In genomic region chr7:19713676-19714075, GRCh38 we compare ENCODE assay signal across 8 cellular contexts. TPM values are rescaled to one million over a fixed set of nuclear protein-coding genes. Genes with fewer than 3 reads are reported as not detected.
DNase-seq lines count a peak whose midpoint lies in the region; ATAC-seq, FAIRE-seq and TF ChIP-seq lines count a peak whose summit lies in the region.

No MANE protein-coding gene starts in this region.

- H3K9ac ChIP-seq in adipocyte (ENCODE audit: low read length), result no peak overlapping the region

- H3K36me3 ChIP-seq in BJ (ENCODE audit: control insufficient read depth, insufficient read depth, low read length), result no peaks in the 10 kb centered on the region
- no peaks in the 10 kb centered on the region for H3K36me3 ChIP-seq in adipocyte (ENCODE audit: control insufficient read depth, insufficient read depth, low read length, severe bottlenecking)

- peak; percentile 61 for TF ChIP-seq CTCF in BJ (IDR thresholded peaks at IDR 0.05; ENCODE audit: insufficient read depth, low read depth, low read length)
- TF ChIP-seq CTCF in GM13977 (IDR thresholded peaks at IDR 0.05; ENCODE audit: extremely low read depth, insufficient read depth, missing control alignments), result peak; percentile 57

- no peak for DNase-seq in BJ (ENCODE audit: low read depth)
- no peak for DNase-seq in GM13977 (ENCODE audit: low spot score)
- peak; percentile 35 for DNase-seq in NOMO-1 treated with DMSO at 0.1 percent for 48 hours (lab: John Stamatoyannopoulos, UW; ENCODE audit: unreplicated experiment)
- peak; percentile 80 for DNase-seq in adipocyte (ENCODE audit: low read depth)
- DNase-seq in stimulated activated naive CD4-positive, alpha-beta T cell treated with Interleukin-2 at 50 U/mL for 16 hours (lab: John Stamatoyannopoulos, UW), result peak; percentile 15
- no peak for DNase-seq in NCI-H510A (lab: John Stamatoyannopoulos, UW)

- H3K4me1 ChIP-seq in adipocyte (ENCODE audit: control insufficient read depth, insufficient read depth, low read length), result no peaks in the 10 kb centered on the region

- peak; percentile 97 for FAIRE-seq in islet of Langerhans (lab: Jason Lieb, UNC)

- in situ Hi-C loops in GM13977 (cut with MboI; ENCODE audit: low pct_unique_long_range_greater_than_20kb, low sequenced_read_pairs, unreplicated experiment), result no loop called here

- no peaks in the 10 kb centered on the region for H3K9me3 ChIP-seq in adipocyte (ENCODE audit: control insufficient read depth, low read length)

- CTCF ChIA-PET in BJ (lab: Yijun Ruan, JAX), result interaction anchor here (0.6 to 8.1 kb wide), 18 partner anchors 9 to 938 kb away, joined by 3 to 121 read pairs (median 4); no protein-coding TSS in a partner anchor

- H3K4me3 ChIP-seq in BJ (ENCODE audit: low read depth, low read length) (no peak overlapping the region), adipocyte (ENCODE audit: low read length) (no peak overlapping the region)

- ATAC-seq in HG02623 (IDR thresholded peaks at IDR 0.05; ENCODE audit: unreplicated experiment), result no peak

- H3K27me3 ChIP-seq in BJ (ENCODE audit: control insufficient read depth, insufficient read depth, low read length) (no peaks in the 10 kb centered on the region; the same call in 1 of the 2 replicates), adipocyte (replicated peaks; ENCODE audit: control insufficient read depth, insufficient read depth, low read length) (no peaks in the 10 kb centered on the region)

- POLR2A ChIA-PET in BJ (lab: Charles Lee), result interaction anchor here (0.6 kb wide), 1 partner anchor 565 kb away, joined by 3 read pairs; no protein-coding TSS in a partner anchor

RNA-seq across cellular contexts. Expression of gene POLR1F, which starts 4.8 kb away (rescaled TPM):
- 5.1 and 14.0 TPM in 2 replicates for polyA plus RNA-seq in BJ (2011; rRNA removed)
- polyA minus RNA-seq in BJ (2011; rRNA and poly(A)+ RNA removed), result 4.7 and 5.1 TPM in 2 replicates

RNA-seq across cellular contexts. Expression of gene TMEM196, which starts 59.7 kb away (rescaled TPM):
- polyA plus RNA-seq in BJ (2011; rRNA removed), result not detected in 2 replicates
- not detected in 2 replicates for polyA minus RNA-seq in BJ (2011; rRNA and poly(A)+ RNA removed)

Comparison
In these comparisons a context has a peak if more than half of its experiments do, and no peak if none do; other contexts are left out.
1. DNase-seq: peak in NOMO-1 treated with DMSO at 0.1 percent for 48 hours (single experiment), adipocyte (single experiment) and stimulated activated naive CD4-positive, alpha-beta T cell treated with Interleukin-2 at 50 U/mL for 16 hours (single experiment); none in BJ (single experiment), GM13977 (single experiment) and NCI-H510A (single experiment).